ENCODE assay signal across 1 cellular context in the genomic region with DNA sequence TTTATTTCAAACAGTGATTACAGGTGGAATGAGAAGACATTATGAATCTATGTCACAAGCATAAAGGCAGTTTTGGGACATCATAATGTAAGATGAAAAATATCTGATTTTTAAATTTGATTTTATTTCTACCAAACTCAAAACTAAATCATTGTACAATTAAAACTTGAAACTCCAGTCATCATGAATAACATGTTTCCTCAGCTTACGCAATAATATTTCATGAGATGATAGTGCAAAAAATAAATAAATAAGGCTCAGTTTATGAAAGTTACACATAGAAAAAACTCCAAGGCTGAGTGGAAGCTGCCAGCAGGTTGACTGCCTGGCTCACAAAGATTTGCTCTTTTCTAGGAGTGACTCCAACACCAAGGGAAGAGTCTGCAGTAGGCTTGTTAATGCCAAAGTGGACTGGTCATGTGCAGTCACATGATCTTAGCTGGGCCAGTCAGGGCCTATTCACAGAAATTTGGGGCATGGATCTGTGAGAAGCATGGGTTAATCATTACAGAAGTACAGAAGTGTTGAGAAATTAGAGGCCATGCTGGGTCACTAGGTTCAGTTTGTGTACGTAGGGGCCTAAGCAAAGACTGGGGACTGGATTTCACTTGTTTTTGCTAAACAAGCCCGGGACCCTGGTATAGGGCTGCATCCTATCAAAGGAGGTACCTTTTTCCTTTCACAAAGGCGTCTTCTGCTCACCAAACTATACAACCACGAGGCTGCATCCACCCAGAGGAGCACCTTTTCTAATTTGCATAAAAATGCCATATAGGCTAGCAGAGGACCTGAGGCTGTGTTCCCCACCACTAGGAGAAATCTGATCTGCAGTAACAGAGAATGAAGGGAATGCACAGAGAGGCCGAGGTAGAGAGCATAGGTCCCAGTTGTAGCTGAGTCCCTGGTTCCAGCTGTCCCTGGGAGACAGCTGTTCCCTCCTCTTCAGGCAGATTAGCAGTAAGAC.
TF ChIP-seq lines count a peak whose summit lies in the region.

No MANE protein-coding gene starts in this region.

TF ChIP-seq in HepG2, 621 proteins besides CTCF, POLR2A, EP300 and RAD21 (continued from another document and continues in another):
- TF ChIP-seq, protein P1, sequence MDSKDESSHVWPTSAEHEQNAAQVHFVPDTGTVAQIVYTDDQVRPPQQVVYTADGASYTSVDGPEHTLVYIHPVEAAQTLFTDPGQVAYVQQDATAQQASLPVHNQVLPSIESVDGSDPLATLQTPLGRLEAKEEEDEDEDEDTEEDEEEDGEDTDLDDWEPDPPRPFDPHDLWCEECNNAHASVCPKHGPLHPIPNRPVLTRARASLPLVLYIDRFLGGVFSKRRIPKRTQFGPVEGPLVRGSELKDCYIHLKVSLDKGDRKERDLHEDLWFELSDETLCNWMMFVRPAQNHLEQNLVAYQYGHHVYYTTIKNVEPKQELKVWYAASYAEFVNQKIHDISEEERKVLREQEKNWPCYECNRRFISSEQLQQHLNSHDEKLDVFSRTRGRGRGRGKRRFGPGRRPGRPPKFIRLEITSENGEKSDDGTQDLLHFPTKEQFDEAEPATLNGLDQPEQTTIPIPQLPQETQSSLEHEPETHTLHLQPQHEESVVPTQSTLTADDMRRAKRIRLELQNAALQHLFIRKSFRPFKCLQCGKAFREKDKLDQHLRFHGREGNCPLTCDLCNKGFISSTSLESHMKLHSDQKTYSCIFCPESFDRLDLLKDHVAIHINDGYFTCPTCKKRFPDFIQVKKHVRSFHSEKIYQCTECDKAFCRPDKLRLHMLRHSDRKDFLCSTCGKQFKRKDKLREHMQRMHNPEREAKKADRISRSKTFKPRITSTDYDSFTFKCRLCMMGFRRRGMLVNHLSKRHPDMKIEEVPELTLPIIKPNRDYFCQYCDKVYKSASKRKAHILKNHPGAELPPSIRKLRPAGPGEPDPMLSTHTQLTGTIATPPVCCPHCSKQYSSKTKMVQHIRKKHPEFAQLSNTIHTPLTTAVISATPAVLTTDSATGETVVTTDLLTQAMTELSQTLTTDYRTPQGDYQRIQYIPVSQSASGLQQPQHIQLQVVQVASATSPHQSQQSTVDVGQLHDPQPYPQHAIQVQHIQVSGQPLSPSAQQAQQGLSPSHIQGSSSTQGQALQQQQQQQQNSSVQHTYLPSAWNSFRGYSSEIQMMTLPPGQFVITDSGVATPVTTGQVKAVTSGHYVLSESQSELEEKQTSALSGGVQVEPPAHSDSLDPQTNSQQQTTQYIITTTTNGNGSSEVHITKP (CRISPR knock-in tag; IDR thresholded peaks at IDR 0.05; ENCODE audit: low read depth): 0 out of 2 replicates have a peak, but pooled peaks have one; percentile 20
- peak; percentile 82; the same call in 1 of the 2 replicates for TF ChIP-seq SOX5 (CRISPR knock-in tag; IDR thresholded peaks at IDR 0.05; ENCODE audit: borderline replicate concordance)
- TF ChIP-seq NFYC (CRISPR knock-in tag; IDR thresholded peaks at IDR 0.05): peak; percentile 75
- TF ChIP-seq ZNF33A (CRISPR knock-in tag; IDR thresholded peaks at IDR 0.05; ENCODE audit: borderline replicate concordance): peak; percentile 76; the same call in 1 of the 2 replicates
- peak; percentile 48; the same call in 1 of the 2 replicates for TF ChIP-seq KMT2A (CRISPR knock-in tag; IDR thresholded peaks at IDR 0.05)
- TF ChIP-seq, protein P2, sequence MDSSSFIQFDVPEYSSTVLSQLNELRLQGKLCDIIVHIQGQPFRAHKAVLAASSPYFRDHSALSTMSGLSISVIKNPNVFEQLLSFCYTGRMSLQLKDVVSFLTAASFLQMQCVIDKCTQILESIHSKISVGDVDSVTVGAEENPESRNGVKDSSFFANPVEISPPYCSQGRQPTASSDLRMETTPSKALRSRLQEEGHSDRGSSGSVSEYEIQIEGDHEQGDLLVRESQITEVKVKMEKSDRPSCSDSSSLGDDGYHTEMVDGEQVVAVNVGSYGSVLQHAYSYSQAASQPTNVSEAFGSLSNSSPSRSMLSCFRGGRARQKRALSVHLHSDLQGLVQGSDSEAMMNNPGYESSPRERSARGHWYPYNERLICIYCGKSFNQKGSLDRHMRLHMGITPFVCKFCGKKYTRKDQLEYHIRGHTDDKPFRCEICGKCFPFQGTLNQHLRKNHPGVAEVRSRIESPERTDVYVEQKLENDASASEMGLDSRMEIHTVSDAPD (CRISPR knock-in tag; IDR thresholded peaks at IDR 0.05): no peak
- peak; percentile 39; the same call in 1 of the 2 replicates for TF ChIP-seq SRY (CRISPR knock-in tag; IDR thresholded peaks at IDR 0.05)
- TF ChIP-seq, protein P3, sequence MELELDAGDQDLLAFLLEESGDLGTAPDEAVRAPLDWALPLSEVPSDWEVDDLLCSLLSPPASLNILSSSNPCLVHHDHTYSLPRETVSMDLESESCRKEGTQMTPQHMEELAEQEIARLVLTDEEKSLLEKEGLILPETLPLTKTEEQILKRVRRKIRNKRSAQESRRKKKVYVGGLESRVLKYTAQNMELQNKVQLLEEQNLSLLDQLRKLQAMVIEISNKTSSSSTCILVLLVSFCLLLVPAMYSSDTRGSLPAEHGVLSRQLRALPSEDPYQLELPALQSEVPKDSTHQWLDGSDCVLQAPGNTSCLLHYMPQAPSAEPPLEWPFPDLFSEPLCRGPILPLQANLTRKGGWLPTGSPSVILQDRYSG (CRISPR knock-in tag; IDR thresholded peaks at IDR 0.05): no peak
- peak; percentile 57; the same call in 1 of the 2 replicates for TF ChIP-seq HDAC1 (CRISPR knock-in tag; IDR thresholded peaks at IDR 0.05)
- TF ChIP-seq ZNF350 (CRISPR knock-in tag; IDR thresholded peaks at IDR 0.05; ENCODE audit: borderline replicate concordance, low read depth): peak; percentile 75; the same call in 1 of the 2 replicates
- TF ChIP-seq ZBED4 (CRISPR knock-in tag; IDR thresholded peaks at IDR 0.05; ENCODE audit: borderline replicate concordance): peak; percentile 75; the same call in 1 of the 2 replicates
- TF ChIP-seq ZNF841 (CRISPR knock-in tag; IDR thresholded peaks at IDR 0.05; ENCODE audit: borderline replicate concordance): no peak
- TF ChIP-seq HMG20B (CRISPR knock-in tag; conservative IDR thresholded peaks at IDR 0.05): 0 out of 2 replicates have a peak, but pooled peaks have one; percentile 54
- peak; percentile 36; the same call in 1 of the 2 replicates for TF ChIP-seq ZSCAN5A (CRISPR knock-in tag; IDR thresholded peaks at IDR 0.05; ENCODE audit: borderline replicate concordance)
- TF ChIP-seq MYC (CRISPR knock-in tag; IDR thresholded peaks at IDR 0.05; ENCODE audit: borderline replicate concordance): peak; percentile 23; the same call in 1 of the 2 replicates
- TF ChIP-seq JUNB (CRISPR knock-in tag; IDR thresholded peaks at IDR 0.05; ENCODE audit: borderline replicate concordance): no peak
- TF ChIP-seq ZNF724P (CRISPR knock-in tag; IDR thresholded peaks at IDR 0.05; ENCODE audit: borderline replicate concordance): no peak
- peak; percentile 89 for TF ChIP-seq MED1 (CRISPR knock-in tag; IDR thresholded peaks at IDR 0.05)
- TF ChIP-seq, protein P4, sequence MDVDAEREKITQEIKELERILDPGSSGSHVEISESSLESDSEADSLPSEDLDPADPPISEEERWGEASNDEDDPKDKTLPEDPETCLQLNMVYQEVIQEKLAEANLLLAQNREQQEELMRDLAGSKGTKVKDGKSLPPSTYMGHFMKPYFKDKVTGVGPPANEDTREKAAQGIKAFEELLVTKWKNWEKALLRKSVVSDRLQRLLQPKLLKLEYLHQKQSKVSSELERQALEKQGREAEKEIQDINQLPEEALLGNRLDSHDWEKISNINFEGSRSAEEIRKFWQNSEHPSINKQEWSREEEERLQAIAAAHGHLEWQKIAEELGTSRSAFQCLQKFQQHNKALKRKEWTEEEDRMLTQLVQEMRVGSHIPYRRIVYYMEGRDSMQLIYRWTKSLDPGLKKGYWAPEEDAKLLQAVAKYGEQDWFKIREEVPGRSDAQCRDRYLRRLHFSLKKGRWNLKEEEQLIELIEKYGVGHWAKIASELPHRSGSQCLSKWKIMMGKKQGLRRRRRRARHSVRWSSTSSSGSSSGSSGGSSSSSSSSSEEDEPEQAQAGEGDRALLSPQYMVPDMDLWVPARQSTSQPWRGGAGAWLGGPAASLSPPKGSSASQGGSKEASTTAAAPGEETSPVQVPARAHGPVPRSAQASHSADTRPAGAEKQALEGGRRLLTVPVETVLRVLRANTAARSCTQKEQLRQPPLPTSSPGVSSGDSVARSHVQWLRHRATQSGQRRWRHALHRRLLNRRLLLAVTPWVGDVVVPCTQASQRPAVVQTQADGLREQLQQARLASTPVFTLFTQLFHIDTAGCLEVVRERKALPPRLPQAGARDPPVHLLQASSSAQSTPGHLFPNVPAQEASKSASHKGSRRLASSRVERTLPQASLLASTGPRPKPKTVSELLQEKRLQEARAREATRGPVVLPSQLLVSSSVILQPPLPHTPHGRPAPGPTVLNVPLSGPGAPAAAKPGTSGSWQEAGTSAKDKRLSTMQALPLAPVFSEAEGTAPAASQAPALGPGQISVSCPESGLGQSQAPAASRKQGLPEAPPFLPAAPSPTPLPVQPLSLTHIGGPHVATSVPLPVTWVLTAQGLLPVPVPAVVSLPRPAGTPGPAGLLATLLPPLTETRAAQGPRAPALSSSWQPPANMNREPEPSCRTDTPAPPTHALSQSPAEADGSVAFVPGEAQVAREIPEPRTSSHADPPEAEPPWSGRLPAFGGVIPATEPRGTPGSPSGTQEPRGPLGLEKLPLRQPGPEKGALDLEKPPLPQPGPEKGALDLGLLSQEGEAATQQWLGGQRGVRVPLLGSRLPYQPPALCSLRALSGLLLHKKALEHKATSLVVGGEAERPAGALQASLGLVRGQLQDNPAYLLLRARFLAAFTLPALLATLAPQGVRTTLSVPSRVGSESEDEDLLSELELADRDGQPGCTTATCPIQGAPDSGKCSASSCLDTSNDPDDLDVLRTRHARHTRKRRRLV (CRISPR knock-in tag; IDR thresholded peaks at IDR 0.05): peak; percentile 72
- 0 out of 2 replicates have a peak, but pooled peaks have one; percentile 13 for TF ChIP-seq ZSCAN20 (CRISPR knock-in tag; IDR thresholded peaks at IDR 0.05; ENCODE audit: borderline replicate concordance)
- TF ChIP-seq, protein P5, sequence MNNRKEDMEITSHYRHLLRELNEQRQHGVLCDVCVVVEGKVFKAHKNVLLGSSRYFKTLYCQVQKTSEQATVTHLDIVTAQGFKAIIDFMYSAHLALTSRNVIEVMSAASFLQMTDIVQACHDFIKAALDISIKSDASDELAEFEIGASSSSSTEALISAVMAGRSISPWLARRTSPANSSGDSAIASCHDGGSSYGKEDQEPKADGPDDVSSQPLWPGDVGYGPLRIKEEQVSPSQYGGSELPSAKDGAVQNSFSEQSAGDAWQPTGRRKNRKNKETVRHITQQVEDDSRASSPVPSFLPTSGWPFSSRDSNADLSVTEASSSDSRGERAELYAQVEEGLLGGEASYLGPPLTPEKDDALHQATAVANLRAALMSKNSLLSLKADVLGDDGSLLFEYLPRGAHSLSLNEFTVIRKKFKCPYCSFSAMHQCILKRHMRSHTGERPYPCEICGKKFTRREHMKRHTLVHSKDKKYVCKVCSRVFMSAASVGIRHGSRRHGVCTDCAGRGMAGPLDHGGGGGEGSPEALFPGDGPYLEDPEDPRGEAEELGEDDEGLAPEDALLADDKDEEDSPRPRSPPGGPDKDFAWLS (CRISPR knock-in tag; IDR thresholded peaks at IDR 0.05; ENCODE audit: borderline replicate concordance): no peak
- TF ChIP-seq, protein P6, sequence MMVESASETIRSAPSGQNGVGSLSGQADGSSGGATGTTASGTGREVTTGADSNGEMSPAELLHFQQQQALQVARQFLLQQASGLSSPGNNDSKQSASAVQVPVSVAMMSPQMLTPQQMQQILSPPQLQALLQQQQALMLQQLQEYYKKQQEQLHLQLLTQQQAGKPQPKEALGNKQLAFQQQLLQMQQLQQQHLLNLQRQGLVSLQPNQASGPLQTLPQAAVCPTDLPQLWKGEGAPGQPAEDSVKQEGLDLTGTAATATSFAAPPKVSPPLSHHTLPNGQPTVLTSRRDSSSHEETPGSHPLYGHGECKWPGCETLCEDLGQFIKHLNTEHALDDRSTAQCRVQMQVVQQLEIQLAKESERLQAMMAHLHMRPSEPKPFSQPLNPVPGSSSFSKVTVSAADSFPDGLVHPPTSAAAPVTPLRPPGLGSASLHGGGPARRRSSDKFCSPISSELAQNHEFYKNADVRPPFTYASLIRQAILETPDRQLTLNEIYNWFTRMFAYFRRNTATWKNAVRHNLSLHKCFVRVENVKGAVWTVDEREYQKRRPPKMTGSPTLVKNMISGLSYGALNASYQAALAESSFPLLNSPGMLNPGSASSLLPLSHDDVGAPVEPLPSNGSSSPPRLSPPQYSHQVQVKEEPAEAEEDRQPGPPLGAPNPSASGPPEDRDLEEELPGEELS (CRISPR knock-in tag; IDR thresholded peaks at IDR 0.05): peak; percentile 96
- TF ChIP-seq NKX3-1 (CRISPR knock-in tag; IDR thresholded peaks at IDR 0.05): 0 out of 2 replicates have a peak, but pooled peaks have one; percentile 39
- TF ChIP-seq POLR2AphosphoS5 (IDR thresholded peaks at IDR 0.05; ENCODE audit: low read depth, low read length): peak; percentile 62
- TF ChIP-seq FOXK2 (IDR thresholded peaks at IDR 0.05): peak; percentile 40; the same call in 1 of the 2 replicates
- peak; percentile 90 for TF ChIP-seq PHF21A (CRISPR knock-in tag; IDR thresholded peaks at IDR 0.05)
- TF ChIP-seq ZNF747 (CRISPR knock-in tag; IDR thresholded peaks at IDR 0.05; ENCODE audit: borderline replicate concordance): peak; percentile 48; the same call in 1 of the 2 replicates
